1 cellular context compared by ENCODE assay signal in the genomic region with DNA sequence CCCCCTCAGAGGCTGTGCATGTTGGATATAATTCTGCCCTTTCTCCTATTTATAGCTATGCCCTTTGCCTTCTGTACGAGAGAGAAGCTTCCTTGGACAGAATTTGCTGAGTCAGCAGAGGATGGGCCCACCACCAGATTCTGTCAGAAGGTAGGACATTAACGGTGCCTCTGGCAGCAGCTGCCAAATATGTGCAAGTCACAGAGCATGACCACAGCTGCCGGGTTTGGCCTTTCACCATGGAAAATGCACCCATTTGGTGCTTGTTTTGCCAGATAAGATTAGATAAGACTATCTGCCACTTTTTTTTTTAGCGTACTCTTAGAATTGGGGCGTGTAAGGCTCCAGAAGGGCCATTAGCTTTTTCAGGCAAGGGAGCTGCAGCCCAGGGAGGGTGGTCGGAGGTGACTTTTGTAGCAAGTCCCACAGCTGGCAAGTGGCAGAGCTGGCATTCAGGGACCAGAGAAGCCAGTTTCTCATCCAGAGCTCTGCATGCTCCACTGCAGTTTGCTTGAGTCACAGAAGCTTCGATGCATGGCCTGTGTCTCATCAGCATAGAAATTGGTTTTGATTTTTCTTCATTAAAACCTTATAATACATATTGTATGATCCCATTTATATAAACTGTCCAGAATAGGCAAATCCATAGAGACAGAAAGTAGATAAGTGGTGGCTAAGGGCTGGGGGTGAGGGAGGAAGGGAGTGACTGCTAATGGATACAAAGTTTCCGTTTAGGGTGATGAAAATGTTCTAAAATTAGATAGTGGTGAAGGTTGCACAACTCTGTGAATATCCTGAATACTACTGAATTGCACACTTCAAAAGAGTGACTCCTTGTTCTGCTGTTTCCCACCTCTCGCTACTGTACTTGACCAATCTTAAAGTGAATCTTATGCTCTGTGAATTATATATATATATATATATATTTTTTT.
TF ChIP-seq lines count a peak whose summit lies in the region.

No MANE protein-coding gene starts in this region.

TF ChIP-seq in HepG2, 621 proteins besides CTCF, POLR2A, EP300 and RAD21 (continues in another document):
- TF ChIP-seq, protein P1, sequence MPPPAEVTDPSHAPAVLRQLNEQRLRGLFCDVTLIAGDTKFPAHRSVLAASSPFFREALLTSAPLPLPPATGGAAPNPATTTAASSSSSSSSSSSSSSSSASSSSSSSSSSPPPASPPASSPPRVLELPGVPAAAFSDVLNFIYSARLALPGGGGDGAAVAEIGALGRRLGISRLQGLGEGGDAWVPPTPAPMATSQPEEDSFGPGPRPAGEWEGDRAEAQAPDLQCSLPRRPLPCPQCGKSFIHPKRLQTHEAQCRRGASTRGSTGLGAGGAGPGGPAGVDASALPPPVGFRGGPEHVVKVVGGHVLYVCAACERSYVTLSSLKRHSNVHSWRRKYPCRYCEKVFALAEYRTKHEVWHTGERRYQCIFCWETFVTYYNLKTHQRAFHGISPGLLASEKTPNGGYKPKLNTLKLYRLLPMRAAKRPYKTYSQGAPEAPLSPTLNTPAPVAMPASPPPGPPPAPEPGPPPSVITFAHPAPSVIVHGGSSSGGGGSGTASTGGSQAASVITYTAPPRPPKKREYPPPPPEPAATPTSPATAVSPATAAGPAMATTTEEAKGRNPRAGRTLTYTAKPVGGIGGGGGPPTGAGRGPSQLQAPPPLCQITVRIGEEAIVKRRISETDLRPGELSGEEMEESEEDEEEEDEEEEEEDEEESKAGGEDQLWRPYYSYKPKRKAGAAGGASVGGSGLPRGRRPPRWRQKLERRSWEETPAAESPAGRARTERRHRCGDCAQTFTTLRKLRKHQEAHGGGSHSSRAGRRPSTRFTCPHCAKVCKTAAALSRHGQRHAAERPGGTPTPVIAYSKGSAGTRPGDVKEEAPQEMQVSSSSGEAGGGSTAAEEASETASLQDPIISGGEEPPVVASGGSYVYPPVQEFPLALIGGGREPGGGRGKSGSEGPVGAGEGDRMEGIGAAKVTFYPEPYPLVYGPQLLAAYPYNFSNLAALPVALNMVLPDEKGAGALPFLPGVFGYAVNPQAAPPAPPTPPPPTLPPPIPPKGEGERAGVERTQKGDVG (CRISPR knock-in tag; IDR thresholded peaks at IDR 0.05; ENCODE audit: borderline replicate concordance): peak; percentile 19; the same call in 1 of the 2 replicates
- peak; percentile 70 for TF ChIP-seq ZNF629 (CRISPR knock-in tag; conservative IDR thresholded peaks at IDR 0.05)
- TF ChIP-seq GATAD2A (CRISPR knock-in tag; IDR thresholded peaks at IDR 0.05): peak; percentile 33; the same call in 1 of the 2 replicates
- no peak for TF ChIP-seq NPAS2 (CRISPR knock-in tag; IDR thresholded peaks at IDR 0.05; ENCODE audit: borderline replicate concordance)
- no peak for TF ChIP-seq ZNF776 (CRISPR knock-in tag; IDR thresholded peaks at IDR 0.05)
- peak; percentile 56; the same call in 1 of the 2 replicates for TF ChIP-seq GATA4 (IDR thresholded peaks at IDR 0.05; ENCODE audit: borderline replicate concordance, low read depth)
- TF ChIP-seq SOX13 (IDR thresholded peaks at IDR 0.05): no peak
- peak in 1 of 2 experiments; percentile 31; a peak in 1 of 4 replicates for TF ChIP-seq SOX13 (CRISPR knock-in tag; conservative IDR thresholded peaks at IDR 0.05 in 1 of 2, IDR thresholded peaks at IDR 0.05 in 1 of 2)
- TF ChIP-seq ZNF264 (CRISPR knock-in tag; IDR thresholded peaks at IDR 0.05): 0 out of 2 replicates have a peak, but pooled peaks have one; percentile 30
- TF ChIP-seq PHF8 (CRISPR knock-in tag; IDR thresholded peaks at IDR 0.05): 0 out of 2 replicates have a peak, but pooled peaks have one; percentile 18
- 0 out of 2 replicates have a peak, but pooled peaks have one; percentile 29 for TF ChIP-seq PITX1 (CRISPR knock-in tag; IDR thresholded peaks at IDR 0.05)
- TF ChIP-seq RFX5 (IDR thresholded peaks at IDR 0.05; ENCODE audit: low read depth, low read length): peak; percentile 11; the same call in 1 of the 2 replicates
- TF ChIP-seq, protein P2, sequence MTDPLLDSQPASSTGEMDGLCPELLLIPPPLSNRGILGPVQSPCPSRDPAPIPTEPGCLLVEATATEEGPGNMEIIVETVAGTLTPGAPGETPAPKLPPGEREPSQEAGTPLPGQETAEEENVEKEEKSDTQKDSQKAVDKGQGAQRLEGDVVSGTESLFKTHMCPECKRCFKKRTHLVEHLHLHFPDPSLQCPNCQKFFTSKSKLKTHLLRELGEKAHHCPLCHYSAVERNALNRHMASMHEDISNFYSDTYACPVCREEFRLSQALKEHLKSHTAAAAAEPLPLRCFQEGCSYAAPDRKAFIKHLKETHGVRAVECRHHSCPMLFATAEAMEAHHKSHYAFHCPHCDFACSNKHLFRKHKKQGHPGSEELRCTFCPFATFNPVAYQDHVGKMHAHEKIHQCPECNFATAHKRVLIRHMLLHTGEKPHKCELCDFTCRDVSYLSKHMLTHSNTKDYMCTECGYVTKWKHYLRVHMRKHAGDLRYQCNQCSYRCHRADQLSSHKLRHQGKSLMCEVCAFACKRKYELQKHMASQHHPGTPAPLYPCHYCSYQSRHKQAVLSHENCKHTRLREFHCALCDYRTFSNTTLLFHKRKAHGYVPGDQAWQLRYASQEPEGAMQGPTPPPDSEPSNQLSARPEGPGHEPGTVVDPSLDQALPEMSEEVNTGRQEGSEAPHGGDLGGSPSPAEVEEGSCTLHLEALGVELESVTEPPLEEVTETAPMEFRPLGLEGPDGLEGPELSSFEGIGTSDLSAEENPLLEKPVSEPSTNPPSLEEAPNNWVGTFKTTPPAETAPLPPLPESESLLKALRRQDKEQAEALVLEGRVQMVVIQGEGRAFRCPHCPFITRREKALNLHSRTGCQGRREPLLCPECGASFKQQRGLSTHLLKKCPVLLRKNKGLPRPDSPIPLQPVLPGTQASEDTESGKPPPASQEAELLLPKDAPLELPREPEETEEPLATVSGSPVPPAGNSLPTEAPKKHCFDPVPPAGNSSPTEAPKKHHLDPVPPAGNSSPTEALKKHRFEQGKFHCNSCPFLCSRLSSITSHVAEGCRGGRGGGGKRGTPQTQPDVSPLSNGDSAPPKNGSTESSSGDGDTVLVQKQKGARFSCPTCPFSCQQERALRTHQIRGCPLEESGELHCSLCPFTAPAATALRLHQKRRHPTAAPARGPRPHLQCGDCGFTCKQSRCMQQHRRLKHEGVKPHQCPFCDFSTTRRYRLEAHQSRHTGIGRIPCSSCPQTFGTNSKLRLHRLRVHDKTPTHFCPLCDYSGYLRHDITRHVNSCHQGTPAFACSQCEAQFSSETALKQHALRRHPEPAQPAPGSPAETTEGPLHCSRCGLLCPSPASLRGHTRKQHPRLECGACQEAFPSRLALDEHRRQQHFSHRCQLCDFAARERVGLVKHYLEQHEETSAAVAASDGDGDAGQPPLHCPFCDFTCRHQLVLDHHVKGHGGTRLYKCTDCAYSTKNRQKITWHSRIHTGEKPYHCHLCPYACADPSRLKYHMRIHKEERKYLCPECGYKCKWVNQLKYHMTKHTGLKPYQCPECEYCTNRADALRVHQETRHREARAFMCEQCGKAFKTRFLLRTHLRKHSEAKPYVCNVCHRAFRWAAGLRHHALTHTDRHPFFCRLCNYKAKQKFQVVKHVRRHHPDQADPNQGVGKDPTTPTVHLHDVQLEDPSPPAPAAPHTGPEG (CRISPR knock-in tag; IDR thresholded peaks at IDR 0.05): no peak
- peak; percentile 82 for TF ChIP-seq CEBPB (IDR thresholded peaks at IDR 0.05; ENCODE audit: borderline replicate concordance, low read depth, low read length)
- TF ChIP-seq NFE2L1 (CRISPR knock-in tag; IDR thresholded peaks at IDR 0.05; ENCODE audit: borderline replicate concordance): no peak
- TF ChIP-seq CEBPG (CRISPR knock-in tag; IDR thresholded peaks at IDR 0.05): peak; percentile 81
- no peak for TF ChIP-seq KAT8 (CRISPR knock-in tag; IDR thresholded peaks at IDR 0.05)
- no peak for TF ChIP-seq HNRNPK (IDR thresholded peaks at IDR 0.05; ENCODE audit: low read depth, low read length, poor library complexity, severe bottlenecking)
- TF ChIP-seq NFE2L2 (IDR thresholded peaks at IDR 0.05; ENCODE audit: low read length): peak; percentile 37; the same call in 1 of the 2 replicates
- peak; percentile 100 for TF ChIP-seq MAFK (conservative IDR thresholded peaks at IDR 0.05 in 1 of 2, IDR thresholded peaks at IDR 0.05 in 1 of 2; ENCODE audit: low read length in 2 of 2)
- TF ChIP-seq HNF4A (CRISPR knock-in tag; IDR thresholded peaks at IDR 0.05): 0 out of 2 replicates have a peak, but pooled peaks have one; percentile 10
- no peak for TF ChIP-seq KDM1A (CRISPR knock-in tag; IDR thresholded peaks at IDR 0.05)
- no peak for TF ChIP-seq ZNF382 (CRISPR knock-in tag; IDR thresholded peaks at IDR 0.05; ENCODE audit: borderline replicate concordance)
- TF ChIP-seq, protein P3, sequence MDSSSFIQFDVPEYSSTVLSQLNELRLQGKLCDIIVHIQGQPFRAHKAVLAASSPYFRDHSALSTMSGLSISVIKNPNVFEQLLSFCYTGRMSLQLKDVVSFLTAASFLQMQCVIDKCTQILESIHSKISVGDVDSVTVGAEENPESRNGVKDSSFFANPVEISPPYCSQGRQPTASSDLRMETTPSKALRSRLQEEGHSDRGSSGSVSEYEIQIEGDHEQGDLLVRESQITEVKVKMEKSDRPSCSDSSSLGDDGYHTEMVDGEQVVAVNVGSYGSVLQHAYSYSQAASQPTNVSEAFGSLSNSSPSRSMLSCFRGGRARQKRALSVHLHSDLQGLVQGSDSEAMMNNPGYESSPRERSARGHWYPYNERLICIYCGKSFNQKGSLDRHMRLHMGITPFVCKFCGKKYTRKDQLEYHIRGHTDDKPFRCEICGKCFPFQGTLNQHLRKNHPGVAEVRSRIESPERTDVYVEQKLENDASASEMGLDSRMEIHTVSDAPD (CRISPR knock-in tag; IDR thresholded peaks at IDR 0.05): peak; percentile 98
- TF ChIP-seq MAFG (CRISPR knock-in tag; IDR thresholded peaks at IDR 0.05): peak; percentile 90
- TF ChIP-seq, protein P4, sequence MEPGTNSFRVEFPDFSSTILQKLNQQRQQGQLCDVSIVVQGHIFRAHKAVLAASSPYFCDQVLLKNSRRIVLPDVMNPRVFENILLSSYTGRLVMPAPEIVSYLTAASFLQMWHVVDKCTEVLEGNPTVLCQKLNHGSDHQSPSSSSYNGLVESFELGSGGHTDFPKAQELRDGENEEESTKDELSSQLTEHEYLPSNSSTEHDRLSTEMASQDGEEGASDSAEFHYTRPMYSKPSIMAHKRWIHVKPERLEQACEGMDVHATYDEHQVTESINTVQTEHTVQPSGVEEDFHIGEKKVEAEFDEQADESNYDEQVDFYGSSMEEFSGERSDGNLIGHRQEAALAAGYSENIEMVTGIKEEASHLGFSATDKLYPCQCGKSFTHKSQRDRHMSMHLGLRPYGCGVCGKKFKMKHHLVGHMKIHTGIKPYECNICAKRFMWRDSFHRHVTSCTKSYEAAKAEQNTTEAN (CRISPR knock-in tag; conservative IDR thresholded peaks at IDR 0.05): peak; percentile 88
- TF ChIP-seq, protein P5, sequence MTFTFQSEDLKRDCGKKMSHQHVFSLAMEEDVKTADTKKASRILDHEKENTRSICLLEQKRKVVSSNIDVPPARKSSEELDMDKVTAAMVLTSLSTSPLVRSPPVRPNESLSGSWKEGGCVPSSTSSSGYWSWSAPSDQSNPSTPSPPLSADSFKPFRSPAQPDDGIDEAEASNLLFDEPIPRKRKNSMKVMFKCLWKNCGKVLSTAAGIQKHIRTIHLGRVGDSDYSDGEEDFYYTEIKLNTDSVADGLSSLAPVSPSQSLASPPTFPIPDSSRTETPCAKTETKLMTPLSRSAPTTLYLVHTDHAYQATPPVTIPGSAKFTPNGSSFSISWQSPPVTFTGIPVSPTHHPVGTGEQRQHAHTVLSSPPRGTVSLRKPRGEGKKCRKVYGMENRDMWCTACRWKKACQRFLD (CRISPR knock-in tag; IDR thresholded peaks at IDR 0.05; ENCODE audit: borderline replicate concordance): no peak
- TF ChIP-seq JUN (CRISPR knock-in tag; IDR thresholded peaks at IDR 0.05): no peak
- TF ChIP-seq TCF7L2 (IDR thresholded peaks at IDR 0.05; ENCODE audit: low read depth, low read length): no peak
- TF ChIP-seq HOXA3 (CRISPR knock-in tag; IDR thresholded peaks at IDR 0.05): peak; percentile 49
- TF ChIP-seq SAP130 (CRISPR knock-in tag; IDR thresholded peaks at IDR 0.05; ENCODE audit: low read depth): 0 out of 2 replicates have a peak, but pooled peaks have one; percentile 3
- TF ChIP-seq, protein P6, sequence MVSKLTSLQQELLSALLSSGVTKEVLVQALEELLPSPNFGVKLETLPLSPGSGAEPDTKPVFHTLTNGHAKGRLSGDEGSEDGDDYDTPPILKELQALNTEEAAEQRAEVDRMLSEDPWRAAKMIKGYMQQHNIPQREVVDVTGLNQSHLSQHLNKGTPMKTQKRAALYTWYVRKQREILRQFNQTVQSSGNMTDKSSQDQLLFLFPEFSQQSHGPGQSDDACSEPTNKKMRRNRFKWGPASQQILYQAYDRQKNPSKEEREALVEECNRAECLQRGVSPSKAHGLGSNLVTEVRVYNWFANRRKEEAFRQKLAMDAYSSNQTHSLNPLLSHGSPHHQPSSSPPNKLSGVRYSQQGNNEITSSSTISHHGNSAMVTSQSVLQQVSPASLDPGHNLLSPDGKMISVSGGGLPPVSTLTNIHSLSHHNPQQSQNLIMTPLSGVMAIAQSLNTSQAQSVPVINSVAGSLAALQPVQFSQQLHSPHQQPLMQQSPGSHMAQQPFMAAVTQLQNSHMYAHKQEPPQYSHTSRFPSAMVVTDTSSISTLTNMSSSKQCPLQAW (CRISPR knock-in tag; IDR thresholded peaks at IDR 0.05): no peak
- TF ChIP-seq RBM39 (IDR thresholded peaks at IDR 0.05; ENCODE audit: low read depth, low read length, poor library complexity, severe bottlenecking): no peak
- TF ChIP-seq, protein P7, sequence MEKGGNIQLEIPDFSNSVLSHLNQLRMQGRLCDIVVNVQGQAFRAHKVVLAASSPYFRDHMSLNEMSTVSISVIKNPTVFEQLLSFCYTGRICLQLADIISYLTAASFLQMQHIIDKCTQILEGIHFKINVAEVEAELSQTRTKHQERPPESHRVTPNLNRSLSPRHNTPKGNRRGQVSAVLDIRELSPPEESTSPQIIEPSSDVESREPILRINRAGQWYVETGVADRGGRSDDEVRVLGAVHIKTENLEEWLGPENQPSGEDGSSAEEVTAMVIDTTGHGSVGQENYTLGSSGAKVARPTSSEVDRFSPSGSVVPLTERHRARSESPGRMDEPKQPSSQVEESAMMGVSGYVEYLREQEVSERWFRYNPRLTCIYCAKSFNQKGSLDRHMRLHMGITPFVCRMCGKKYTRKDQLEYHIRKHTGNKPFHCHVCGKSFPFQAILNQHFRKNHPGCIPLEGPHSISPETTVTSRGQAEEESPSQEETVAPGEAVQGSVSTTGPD (CRISPR knock-in tag; IDR thresholded peaks at IDR 0.05): peak; percentile 97
- no peak for TF ChIP-seq IKZF1 (IDR thresholded peaks at IDR 0.05)
- 0 out of 2 replicates have a peak, but pooled peaks have one; percentile 40 for TF ChIP-seq BRD4 (CRISPR knock-in tag; IDR thresholded peaks at IDR 0.05)
- TF ChIP-seq, protein P8, sequence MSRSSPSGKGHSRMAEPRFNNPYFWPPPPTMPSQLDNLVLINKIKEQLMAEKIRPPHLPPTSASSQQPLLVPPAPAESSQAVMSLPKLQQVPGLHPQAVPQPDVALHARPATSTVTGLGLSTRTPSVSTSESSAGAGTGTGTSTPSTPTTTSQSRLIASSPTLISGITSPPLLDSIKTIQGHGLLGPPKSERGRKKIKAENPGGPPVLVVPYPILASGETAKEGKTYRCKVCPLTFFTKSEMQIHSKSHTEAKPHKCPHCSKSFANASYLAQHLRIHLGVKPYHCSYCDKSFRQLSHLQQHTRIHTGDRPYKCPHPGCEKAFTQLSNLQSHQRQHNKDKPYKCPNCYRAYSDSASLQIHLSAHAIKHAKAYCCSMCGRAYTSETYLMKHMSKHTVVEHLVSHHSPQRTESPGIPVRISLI (CRISPR knock-in tag; IDR thresholded peaks at IDR 0.05; ENCODE audit: borderline replicate concordance): peak; percentile 65; the same call in 1 of the 2 replicates
- TF ChIP-seq MEF2D (CRISPR knock-in tag; IDR thresholded peaks at IDR 0.05): peak; percentile 93
- TF ChIP-seq MAFF (IDR thresholded peaks at IDR 0.05; ENCODE audit: low read depth, low read length): peak; percentile 100
